24 cellular contexts compared by ENCODE assay signal in genomic region chr7:107461938-107462533, GRCh38. TPM values are rescaled to one million over a fixed set of nuclear protein-coding genes. Genes with fewer than 3 reads are reported as not detected.
"Had no signal": no experiment of that assay in that cellular context is flagged by ENCODE, and none has a peak within 500 bp of the region (broad histone marks: within the 10 kb centered on the region; RNA-seq: fewer than 3 reads in every experiment).

No MANE protein-coding gene starts in this region.

- H3K36me3 ChIP-seq: neutrophil, pancreas, sigmoid colon, upper lobe of right lung had no signal

- H3K27me3 ChIP-seq: body of pancreas, foreskin keratinocyte, left lung, neutrophil, pancreas, sigmoid colon, upper lobe of right lung had no signal

- H3K9me3 ChIP-seq: body of pancreas, left lung, neutrophil, pancreas, sigmoid colon, upper lobe of right lung had no signal

- H3K4me1 Mint-ChIP-seq: activated CD4-positive, alpha-beta memory T cell treated with anti-CD3 and anti-CD28 coated beads, Interleukin-2, amount 10 ng/mL, durations not matched to agents 7 days and 5 days; activated CD8-positive, alpha-beta memory T cell treated with anti-CD3 and anti-CD28 coated beads, Interleukin-2, amount 10 ng/mL, durations not matched to agents 7 days and 5 days; activated naive CD8-positive, alpha-beta T cell treated with anti-CD3 and anti-CD28 coated beads for 36 hours had no signal

- ATAC-seq: activated CD8-positive, alpha-beta memory T cell treated with anti-CD3 and anti-CD28 coated beads, Interleukin-2, amount 10 ng/mL, durations not matched to agents 7 days and 5 days; body of pancreas; foreskin keratinocyte; left lung; naive thymus-derived CD4-positive, alpha-beta T cell; stimulated activated memory B cell treated with anti-CD40 and anti-IgM and Interleukin-4, amounts not matched to agents 10 μg/mL and 1 μg/mL and 100 μg/mL, for 72 hours; upper lobe of right lung had no signal

- H3K27ac Mint-ChIP-seq: activated CD4-positive, alpha-beta memory T cell treated with anti-CD3 and anti-CD28 coated beads, Interleukin-2, amount 10 ng/mL, durations not matched to agents 7 days and 5 days; activated CD8-positive, alpha-beta memory T cell treated with anti-CD3 and anti-CD28 coated beads, Interleukin-2, amount 10 ng/mL, durations not matched to agents 7 days and 5 days; activated naive CD8-positive, alpha-beta T cell treated with anti-CD3 and anti-CD28 coated beads for 36 hours; naive thymus-derived CD4-positive, alpha-beta T cell; stimulated activated memory B cell treated with anti-CD40 and anti-IgM and Interleukin-4, amounts not matched to agents 10 μg/mL and 1 μg/mL and 100 μg/mL, for 72 hours had no signal

- H3K4me3 Mint-ChIP-seq: activated CD4-positive, alpha-beta memory T cell treated with anti-CD3 and anti-CD28 coated beads, Interleukin-2, amount 10 ng/mL, durations not matched to agents 7 days and 5 days; activated CD8-positive, alpha-beta memory T cell treated with anti-CD3 and anti-CD28 coated beads, Interleukin-2, amount 10 ng/mL, durations not matched to agents 7 days and 5 days; activated naive CD8-positive, alpha-beta T cell treated with anti-CD3 and anti-CD28 coated beads for 36 hours; central memory CD8-positive, alpha-beta T cell; naive thymus-derived CD4-positive, alpha-beta T cell; stimulated activated memory B cell treated with anti-CD40 and anti-IgM and Interleukin-4, amounts not matched to agents 10 μg/mL and 1 μg/mL and 100 μg/mL, for 72 hours had no signal

- DNase-seq: activated CD4-positive, alpha-beta memory T cell treated with anti-CD3 and anti-CD28 coated beads, Interleukin-2, amount 10 ng/mL, durations not matched to agents 7 days and 5 days; activated CD4-positive, alpha-beta T cell treated with anti-CD3 and anti-CD28 coated beads for 48 hours; activated CD4-positive, CD25-positive, alpha-beta regulatory T cell; activated CD8-positive, alpha-beta memory T cell treated with anti-CD3 and anti-CD28 coated beads, Interleukin-2, amount 10 ng/mL, durations not matched to agents 7 days and 5 days; activated naive CD4-positive, alpha-beta T cell; activated naive CD8-positive, alpha-beta T cell treated with anti-CD3 and anti-CD28 coated beads for 36 hours; body of pancreas; foreskin keratinocyte; glutamatergic neuron; kidney; left lung; mesenchymal stem cell; naive thymus-derived CD4-positive, alpha-beta T cell; pancreas; sigmoid colon; stimulated activated CD4-positive, alpha-beta T cell treated with anti-CD3 and anti-CD28 coated beads, Interleukin-4, amount 100 ng/mL, for 24 hours; upper lobe of right lung had no signal

- H3K4me3 ChIP-seq: body of pancreas, coronary artery, left lung, pancreas, sigmoid colon, upper lobe of right lung had no signal

- H3K4me1 ChIP-seq: body of pancreas, foreskin keratinocyte, left lung, pancreas, sigmoid colon, upper lobe of right lung had no signal

- H3K27ac ChIP-seq: body of pancreas, coronary artery, foreskin keratinocyte, left lung, neutrophil, pancreas, sigmoid colon, upper lobe of right lung had no signal

- H3K27me3 Mint-ChIP-seq: activated CD4-positive, alpha-beta memory T cell treated with anti-CD3 and anti-CD28 coated beads, Interleukin-2, amount 10 ng/mL, durations not matched to agents 7 days and 5 days; activated CD8-positive, alpha-beta memory T cell treated with anti-CD3 and anti-CD28 coated beads, Interleukin-2, amount 10 ng/mL, durations not matched to agents 7 days and 5 days; activated naive CD8-positive, alpha-beta T cell treated with anti-CD3 and anti-CD28 coated beads for 36 hours; central memory CD8-positive, alpha-beta T cell; naive thymus-derived CD4-positive, alpha-beta T cell; stimulated activated memory B cell treated with anti-CD40 and anti-IgM and Interleukin-4, amounts not matched to agents 10 μg/mL and 1 μg/mL and 100 μg/mL, for 72 hours had no signal

- H3K9me3 Mint-ChIP-seq: activated CD4-positive, alpha-beta memory T cell treated with anti-CD3 and anti-CD28 coated beads, Interleukin-2, amount 10 ng/mL, durations not matched to agents 7 days and 5 days; central memory CD8-positive, alpha-beta T cell; naive thymus-derived CD4-positive, alpha-beta T cell; stimulated activated memory B cell treated with anti-CD40 and anti-IgM and Interleukin-4, amounts not matched to agents 10 μg/mL and 1 μg/mL and 100 μg/mL, for 72 hours had no signal

RNA-seq across cellular contexts. Expression of gene GPR22, which starts 7.8 kb away (rescaled TPM):
- total RNA-seq: activated CD4-positive, alpha-beta memory T cell treated with anti-CD3 and anti-CD28 coated beads, Interleukin-2, amount 10 ng/mL, durations not matched to agents 7 days and 5 days; activated CD8-positive, alpha-beta memory T cell treated with anti-CD3 and anti-CD28 coated beads, Interleukin-2, amount 10 ng/mL, durations not matched to agents 7 days and 5 days; activated naive CD8-positive, alpha-beta T cell treated with anti-CD3 and anti-CD28 coated beads for 36 hours; body of pancreas; epithelial cell of proximal tubule; fibroblast of lung; foreskin keratinocyte; kidney; left lung; mucosa of gallbladder; naive thymus-derived CD4-positive, alpha-beta T cell; pancreas; upper lobe of right lung had no signal
- polyA plus RNA-seq: fibroblast of lung, foreskin keratinocyte had no signal
